12 cellular contexts compared by ENCODE assay signal in the genomic region with DNA sequence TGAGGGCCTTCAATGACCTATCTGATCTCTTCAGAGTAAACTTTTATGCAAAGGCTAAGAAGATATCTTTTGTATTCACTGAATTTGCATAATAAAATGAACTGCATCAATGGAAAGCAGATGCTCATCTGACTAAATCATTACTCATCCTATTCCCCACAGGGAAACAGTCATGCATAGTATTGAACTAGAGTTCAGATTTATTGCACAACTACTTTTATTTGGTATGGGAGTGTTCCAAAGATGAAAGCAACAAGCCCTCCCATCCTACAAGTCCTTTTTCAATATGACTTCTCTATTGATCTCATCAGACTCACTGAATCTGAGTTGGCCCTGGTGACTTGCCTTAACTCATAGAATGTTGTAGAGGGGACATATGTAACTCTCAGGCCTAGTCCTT.
DNase-seq lines count a peak whose midpoint lies in the region; ATAC-seq and TF ChIP-seq lines count a peak whose summit lies in the region.
"Had no signal": no experiment of that assay in that cellular context is flagged by ENCODE, and none has a peak within 500 bp of the region (broad histone marks: within the 10 kb centered on the region; RNA-seq: fewer than 3 reads in every experiment).

No MANE protein-coding gene starts in this region.

- CTCF ChIA-PET in activated naive CD4-positive, alpha-beta T cell treated with anti-CD3 and anti-CD28 coated beads, Interleukin-2, amount 10 ng/mL, durations not matched to agents 7 days and 5 days (lab: Charles Lee), result no interaction called here

- no peaks in the 10 kb centered on the region for H3K27me3 ChIP-seq in foreskin keratinocyte
- H3K27me3 ChIP-seq: heart right ventricle had no signal

- H3K27me3 Mint-ChIP-seq in stimulated activated naive CD8-positive, alpha-beta T cell treated with anti-CD3 and anti-CD28 coated beads, Interleukin-15, amount 100 ng/mL, for 72 hours, result no peaks in the 10 kb centered on the region
- H3K27me3 Mint-ChIP-seq in activated T-helper 17 cell treated with anti-CD3 and anti-CD28 coated beads, Interleukin-2, amount 50 U/mL, for 72 hours, result no peaks in the 10 kb centered on the region
- no peaks in the 10 kb centered on the region for H3K27me3 Mint-ChIP-seq in activated naive CD4-positive, alpha-beta T cell treated with anti-CD3 and anti-CD28 coated beads, Interleukin-2, amount 10 ng/mL, durations not matched to agents 7 days and 5 days
- no peaks in the 10 kb centered on the region for H3K27me3 Mint-ChIP-seq in stimulated activated naive B cell treated with anti-CD40 and anti-IgM and Interleukin-4, amounts not matched to agents 10 μg/mL and 1 μg/mL and 100 μg/mL, for 72 hours

- no peak overlapping the region for H3K27ac Mint-ChIP-seq in stimulated activated naive CD8-positive, alpha-beta T cell treated with anti-CD3 and anti-CD28 coated beads, Interleukin-15, amount 100 ng/mL, for 72 hours
- H3K27ac Mint-ChIP-seq in activated T-helper 17 cell treated with anti-CD3 and anti-CD28 coated beads, Interleukin-2, amount 50 U/mL, for 72 hours, result no peak overlapping the region
- H3K27ac Mint-ChIP-seq in activated naive CD4-positive, alpha-beta T cell treated with anti-CD3 and anti-CD28 coated beads, Interleukin-2, amount 10 ng/mL, durations not matched to agents 7 days and 5 days, result no peak overlapping the region
- no peak overlapping the region for H3K27ac Mint-ChIP-seq in stimulated activated naive B cell treated with anti-CD40 and anti-IgM and Interleukin-4, amounts not matched to agents 10 μg/mL and 1 μg/mL and 100 μg/mL, for 72 hours
- H3K27ac Mint-ChIP-seq: CD14-positive monocyte had no signal

- no peaks in the 10 kb centered on the region for H3K9me3 Mint-ChIP-seq in stimulated activated naive CD8-positive, alpha-beta T cell treated with anti-CD3 and anti-CD28 coated beads, Interleukin-15, amount 100 ng/mL, for 72 hours
- H3K9me3 Mint-ChIP-seq in activated T-helper 17 cell treated with anti-CD3 and anti-CD28 coated beads, Interleukin-2, amount 50 U/mL, for 72 hours, result no peaks in the 10 kb centered on the region
- H3K9me3 Mint-ChIP-seq in activated naive CD4-positive, alpha-beta T cell treated with anti-CD3 and anti-CD28 coated beads, Interleukin-2, amount 10 ng/mL, durations not matched to agents 7 days and 5 days, result no peaks in the 10 kb centered on the region
- H3K9me3 Mint-ChIP-seq in stimulated activated naive B cell treated with anti-CD40 and anti-IgM and Interleukin-4, amounts not matched to agents 10 μg/mL and 1 μg/mL and 100 μg/mL, for 72 hours, result no peaks in the 10 kb centered on the region

- peak overlapping the region; percentile 32 for H3K27ac ChIP-seq in foreskin keratinocyte

- no peak for TF ChIP-seq CTCF in foreskin keratinocyte (conservative IDR thresholded peaks at IDR 0.05)

- no peaks in the 10 kb centered on the region for H3K36me3 Mint-ChIP-seq in activated T-helper 17 cell treated with anti-CD3 and anti-CD28 coated beads, Interleukin-2, amount 50 U/mL, for 72 hours (ENCODE audit: low read depth)
- H3K36me3 Mint-ChIP-seq in activated naive CD4-positive, alpha-beta T cell treated with anti-CD3 and anti-CD28 coated beads, Interleukin-2, amount 10 ng/mL, durations not matched to agents 7 days and 5 days, result no peaks in the 10 kb centered on the region
- H3K36me3 Mint-ChIP-seq in stimulated activated naive B cell treated with anti-CD40 and anti-IgM and Interleukin-4, amounts not matched to agents 10 μg/mL and 1 μg/mL and 100 μg/mL, for 72 hours, result no peaks in the 10 kb centered on the region
- H3K36me3 Mint-ChIP-seq: CD14-positive monocyte had no signal

- peaks cover 14% of the 10 kb centered on the region for H3K4me1 ChIP-seq in foreskin keratinocyte

- peak; percentile 69 for ATAC-seq in stimulated activated naive CD8-positive, alpha-beta T cell treated with anti-CD3 and anti-CD28 coated beads, Interleukin-15, Interleukin-2, amounts not matched to agents 100 U/mL and 50 U/mL, for 24 hours
- ATAC-seq in stimulated activated naive CD8-positive, alpha-beta T cell treated with anti-CD3 and anti-CD28 coated beads, Interleukin-15, amount 100 ng/mL, for 72 hours, result no peak
- ATAC-seq in activated T-helper 17 cell treated with anti-CD3 and anti-CD28 coated beads, Interleukin-2, amount 50 U/mL, for 72 hours (replicated peaks), result peak; percentile 63
- ATAC-seq in foreskin keratinocyte, result peak; percentile 99
- ATAC-seq in HG03457 (IDR thresholded peaks at IDR 0.05; ENCODE audit: unreplicated experiment), result no peak
- no peak for ATAC-seq in stimulated activated naive B cell treated with anti-CD40 and anti-IgM and Interleukin-4, amounts not matched to agents 10 μg/mL and 1 μg/mL and 100 μg/mL, for 72 hours (replicated peaks)

- H3K4me3 Mint-ChIP-seq in stimulated activated naive CD8-positive, alpha-beta T cell treated with anti-CD3 and anti-CD28 coated beads, Interleukin-15, amount 100 ng/mL, for 72 hours, result no peak overlapping the region
- H3K4me3 Mint-ChIP-seq in activated T-helper 17 cell treated with anti-CD3 and anti-CD28 coated beads, Interleukin-2, amount 50 U/mL, for 72 hours, result no peak overlapping the region
- H3K4me3 Mint-ChIP-seq in activated naive CD4-positive, alpha-beta T cell treated with anti-CD3 and anti-CD28 coated beads, Interleukin-2, amount 10 ng/mL, durations not matched to agents 7 days and 5 days, result no peak overlapping the region
- H3K4me3 Mint-ChIP-seq in stimulated activated naive B cell treated with anti-CD40 and anti-IgM and Interleukin-4, amounts not matched to agents 10 μg/mL and 1 μg/mL and 100 μg/mL, for 72 hours, result no peak overlapping the region
- H3K4me3 Mint-ChIP-seq: CD14-positive monocyte had no signal

- H3K4me1 Mint-ChIP-seq in stimulated activated naive CD8-positive, alpha-beta T cell treated with anti-CD3 and anti-CD28 coated beads, Interleukin-15, amount 100 ng/mL, for 72 hours, result no peaks in the 10 kb centered on the region
- H3K4me1 Mint-ChIP-seq in activated T-helper 17 cell treated with anti-CD3 and anti-CD28 coated beads, Interleukin-2, amount 50 U/mL, for 72 hours, result no peaks in the 10 kb centered on the region
- no peaks in the 10 kb centered on the region for H3K4me1 Mint-ChIP-seq in activated naive CD4-positive, alpha-beta T cell treated with anti-CD3 and anti-CD28 coated beads, Interleukin-2, amount 10 ng/mL, durations not matched to agents 7 days and 5 days
- no peaks in the 10 kb centered on the region for H3K4me1 Mint-ChIP-seq in stimulated activated naive B cell treated with anti-CD40 and anti-IgM and Interleukin-4, amounts not matched to agents 10 μg/mL and 1 μg/mL and 100 μg/mL, for 72 hours

- DNase-seq in stimulated activated naive CD8-positive, alpha-beta T cell treated with anti-CD3 and anti-CD28 coated beads, Interleukin-15, Interleukin-2, amounts not matched to agents 100 U/mL and 50 U/mL, for 24 hours, result no peak
- no peak for DNase-seq in stimulated activated naive CD8-positive, alpha-beta T cell treated with anti-CD3 and anti-CD28 coated beads, Interleukin-15, amount 100 ng/mL, for 72 hours
- peak; percentile 72 to 89 for DNase-seq in foreskin keratinocyte
- no peak for DNase-seq in activated naive CD4-positive, alpha-beta T cell treated with anti-CD3 and anti-CD28 coated beads, Interleukin-2, amount 10 ng/mL, durations not matched to agents 7 days and 5 days
- DNase-seq in stimulated activated naive B cell treated with anti-CD40 and anti-IgM and Interleukin-4, amounts not matched to agents 10 μg/mL and 1 μg/mL and 100 μg/mL, for 72 hours, result no peak
- no peak for DNase-seq in effector CD4-positive, alpha-beta T cell
- DNase-seq: heart right ventricle, NCI-H2171 treated with DMSO at 0.1 percent for 48 hours, SIG-M5 had no signal

Comparison
In these comparisons a context has a peak if more than half of its experiments do, and no peak if none do; other contexts are left out.
1. ATAC-seq: peak in stimulated activated naive CD8-positive, alpha-beta T cell treated with anti-CD3 and anti-CD28 coated beads, Interleukin-15, Interleukin-2, amounts not matched to agents 100 U/mL and 50 U/mL, for 24 hours (single experiment), activated T-helper 17 cell treated with anti-CD3 and anti-CD28 coated beads, Interleukin-2, amount 50 U/mL, for 72 hours (single experiment) and foreskin keratinocyte (single experiment); none in stimulated activated naive CD8-positive, alpha-beta T cell treated with anti-CD3 and anti-CD28 coated beads, Interleukin-15, amount 100 ng/mL, for 72 hours (single experiment), HG03457 (single experiment) and stimulated activated naive B cell treated with anti-CD40 and anti-IgM and Interleukin-4, amounts not matched to agents 10 μg/mL and 1 μg/mL and 100 μg/mL, for 72 hours (0 of 2).
2. DNase-seq: peak in foreskin keratinocyte (2 of 2); none in stimulated activated naive CD8-positive, alpha-beta T cell treated with anti-CD3 and anti-CD28 coated beads, Interleukin-15, Interleukin-2, amounts not matched to agents 100 U/mL and 50 U/mL, for 24 hours (single experiment), stimulated activated naive CD8-positive, alpha-beta T cell treated with anti-CD3 and anti-CD28 coated beads, Interleukin-15, amount 100 ng/mL, for 72 hours (0 of 2), activated naive CD4-positive, alpha-beta T cell treated with anti-CD3 and anti-CD28 coated beads, Interleukin-2, amount 10 ng/mL, durations not matched to agents 7 days and 5 days (single experiment), stimulated activated naive B cell treated with anti-CD40 and anti-IgM and Interleukin-4, amounts not matched to agents 10 μg/mL and 1 μg/mL and 100 μg/mL, for 72 hours (single experiment) and effector CD4-positive, alpha-beta T cell (single experiment).